ENCODE assay signal across 21 cellular contexts in genomic region chr6:68771426-68771825, GRCh38.
"Had no signal": no experiment of that assay in that cellular context is flagged by ENCODE, and none has a peak within 500 bp of the region (broad histone marks: within the 10 kb centered on the region; RNA-seq: fewer than 3 reads in every experiment).

No MANE protein-coding gene starts in this region.

- H3K27me3 ChIP-seq: colonic mucosa, esophagus squamous epithelium, sigmoid colon, suprapubic skin, thyroid gland, vagina had no signal

- ATAC-seq: left lobe of liver; naive thymus-derived CD8-positive, alpha-beta T cell; psoas muscle; right cardiac atrium; stimulated activated memory B cell treated with anti-CD40 and anti-IgM and Interleukin-4, amounts not matched to agents 10 μg/mL and 1 μg/mL and 100 μg/mL, for 72 hours; stimulated activated naive CD8-positive, alpha-beta T cell treated with anti-CD3 and anti-CD28 coated beads, Interleukin-15, Interleukin-2, amounts not matched to agents 100 U/mL and 50 U/mL, for 24 hours had no signal

- DNase-seq: colonic mucosa; effector memory CD4-positive, alpha-beta T cell; esophagus squamous epithelium; foreskin melanocyte; head of caudate nucleus; mesenchymal stem cell; naive thymus-derived CD8-positive, alpha-beta T cell; nephron progenitor cell; nucleus accumbens; posterior cingulate gyrus; psoas muscle; right cardiac atrium; sigmoid colon; stimulated activated CD4-positive, alpha-beta T cell treated with anti-CD3 and anti-CD28 coated beads, Interleukin-4, amount 100 ng/mL, for 4 hours; stimulated activated naive CD8-positive, alpha-beta T cell treated with anti-CD3 and anti-CD28 coated beads, Interleukin-15, Interleukin-2, amounts not matched to agents 100 U/mL and 50 U/mL, for 24 hours; thyroid gland; trophoblast cell had no signal

- H3K27ac ChIP-seq: colonic mucosa, esophagus squamous epithelium, psoas muscle, sigmoid colon, suprapubic skin, thyroid gland, vagina had no signal
